In genomic region chr20:5192570-5193431, GRCh38 we compare ENCODE assay signal across 11 cellular contexts.
DNase-seq lines count a peak whose midpoint lies in the region; ATAC-seq, FAIRE-seq and TF ChIP-seq lines count a peak whose summit lies in the region.
"Had no signal": no experiment of that assay in that cellular context is flagged by ENCODE, and none has a peak within 500 bp of the region (broad histone marks: within the 10 kb centered on the region; RNA-seq: fewer than 3 reads in every experiment).

No MANE protein-coding gene starts in this region.

- no peak for DNase-seq in GM18507 (ENCODE audit: extremely low spot score, insufficient read length, low read depth)
- DNase-seq in WTC11 (ENCODE audit: low spot score): no peak
- DNase-seq in naive thymus-derived CD8-positive, alpha-beta T cell: no peak
- no peak for DNase-seq in C1 segment of cervical spinal cord (lab: John Stamatoyannopoulos, UW)
- DNase-seq in SKM-1 treated with dmso at 0.1 percent for 144 hours (lab: John Stamatoyannopoulos, UW; ENCODE audit: unreplicated experiment): no peak
- no peak for DNase-seq in GM23338 (ENCODE audit: low spot score)
- no peak for DNase-seq in NCI-H2227 (lab: John Stamatoyannopoulos, UW; ENCODE audit: unreplicated experiment)
- DNase-seq: stimulated activated naive CD8-positive, alpha-beta T cell treated with anti-CD3 and anti-CD28 coated beads, Interleukin-15, Interleukin-2, amounts not matched to agents 100 U/mL and 50 U/mL, for 24 hours had no signal

- CTCF ChIA-PET in WTC11 (lab: Charles Lee): interaction anchor here (0.7 to 3.1 kb wide), 28 partner anchors 10 to 452 kb away, joined by 3 to 265 read pairs (median 6); partner anchors contain the start of genes CDS2, PCNA and PROKR2

- H3K27ac ChIP-seq in GM23338 (ENCODE audit: low read depth): no peak overlapping the region

- no peaks in the 10 kb centered on the region for H3K27me3 ChIP-seq in GM23338 (ENCODE audit: insufficient read depth)
- H3K27me3 ChIP-seq: MG63, neural progenitor cell had no signal

- POLR2A ChIA-PET in WTC11 (lab: Charles Lee): interaction anchor here (1.0 to 2.2 kb wide), 3 partner anchors 65 to 73 kb away, joined by 5 to 23 read pairs (median 5); partner anchors contain the start of genes CDS2 and PCNA
- POLR2A ChIA-PET in naive thymus-derived CD8-positive, alpha-beta T cell (lab: Charles Lee): interaction anchor here (2.6 to 2.9 kb wide), 2 partner anchors 66 to 73 kb away, joined by 12 to 27 read pairs; partner anchors contain the start of genes CDS2 and PCNA

- FAIRE-seq in GM18507 (lab: Jason Lieb, UNC): peak; percentile 56

- no peaks in the 10 kb centered on the region for H3K9me3 Mint-ChIP-seq in WTC11
- no peaks in the 10 kb centered on the region for H3K9me3 Mint-ChIP-seq in naive thymus-derived CD8-positive, alpha-beta T cell
- H3K9me3 Mint-ChIP-seq in GM23338: no peaks in the 10 kb centered on the region
- H3K9me3 Mint-ChIP-seq: neural progenitor cell had no signal

- no peak overlapping the region for H3K4me3 Mint-ChIP-seq in WTC11
- no peak overlapping the region for H3K4me3 Mint-ChIP-seq in naive thymus-derived CD8-positive, alpha-beta T cell
- H3K4me3 Mint-ChIP-seq in GM23338: no peak overlapping the region
- H3K4me3 Mint-ChIP-seq: neural progenitor cell had no signal

- H3K79me2 ChIP-seq in GM23338 (replicated peaks; ENCODE audit: insufficient read depth): no peaks in the 10 kb centered on the region

- no peak overlapping the region for H3K4me2 ChIP-seq in GM23338

- no peaks in the 10 kb centered on the region; the same call in 1 of the 2 replicates for H3K36me3 ChIP-seq in GM23338 (ENCODE audit: insufficient read depth)
- H3K36me3 ChIP-seq: neural progenitor cell had no signal

- no peak overlapping the region for H2AFZ ChIP-seq in GM23338
- H2AFZ ChIP-seq: neural progenitor cell had no signal

- no peaks in the 10 kb centered on the region for H4K20me1 ChIP-seq in GM23338 (replicated peaks; ENCODE audit: insufficient read depth)

- H3K27ac Mint-ChIP-seq in WTC11: 0 out of 2 replicates have a peak overlapping the region, but pooled peaks have one; percentile 36
- peak overlapping the region; percentile 43 to 89 (median 72) for H3K27ac Mint-ChIP-seq in naive thymus-derived CD8-positive, alpha-beta T cell
- no peak overlapping the region for H3K27ac Mint-ChIP-seq in GM23338

- H3K9me2 ChIP-seq in GM23338 (ENCODE audit: insufficient read depth): no peaks in the 10 kb centered on the region

- H3K4me3 ChIP-seq in GM23338: no peak overlapping the region
- H3K4me3 ChIP-seq: MG63, neural progenitor cell had no signal

- H3K4me1 ChIP-seq in GM23338 (ENCODE audit: insufficient read depth): 0 out of 2 replicates have a peak, but pooled peaks cover 3% of the 10 kb centered on the region

- H3K27me3 Mint-ChIP-seq in WTC11 (ENCODE audit: low read depth) (no peaks in the 10 kb centered on the region), GM23338 (ENCODE audit: insufficient read depth, low read depth, poor library complexity) (peaks cover 5% of the 10 kb centered on the region)
- no peaks in the 10 kb centered on the region for H3K27me3 Mint-ChIP-seq in naive thymus-derived CD8-positive, alpha-beta T cell

- H3F3A ChIP-seq in GM23338 (replicated peaks; ENCODE audit: low read depth): no peaks in the 10 kb centered on the region

- H3K36me3 Mint-ChIP-seq in WTC11 (peaks cover 19% of the 10 kb centered on the region), GM23338 (ENCODE audit: low read depth) (peaks cover 13% of the 10 kb centered on the region)
- peaks cover 0 to 55% (median 0%) of the 10 kb centered on the region in 3 donors for H3K36me3 Mint-ChIP-seq in naive thymus-derived CD8-positive, alpha-beta T cell

- no peak for TF ChIP-seq CTCF in WTC11 (IDR thresholded peaks at IDR 0.05)
- TF ChIP-seq CTCF in GM23338 (conservative IDR thresholded peaks at IDR 0.05; ENCODE audit: low read depth in 2 of 2): no peak

- ATAC-seq in GM19468 (IDR thresholded peaks at IDR 0.05; ENCODE audit: extremely low read depth, unreplicated experiment) (peak; percentile 66), WTC11 (no peak), GM23338 (no peak)
- ATAC-seq in naive thymus-derived CD8-positive, alpha-beta T cell: no peak

- peaks cover 22% of the 10 kb centered on the region for H3K4me1 Mint-ChIP-seq in WTC11
- H3K4me1 Mint-ChIP-seq in naive thymus-derived CD8-positive, alpha-beta T cell: peaks cover 0 to 3% (median 2%) of the 10 kb centered on the region in 4 donors
- peaks cover 31% of the 10 kb centered on the region for H3K4me1 Mint-ChIP-seq in GM23338

TF ChIP-seq in WTC11, 78 proteins besides CTCF, POLR2A, EP300 and RAD21:
- no peak for TF ChIP-seq RORB (CRISPR knock-in tag; IDR thresholded peaks at IDR 0.05)
TF ChIP-seq in WTC11: peak in this region for 0.

TF ChIP-seq in GM23338, 12 proteins besides CTCF, POLR2A, EP300 and RAD21 (continues in another document):
- TF ChIP-seq STAT1 (IDR thresholded peaks at IDR 0.05; ENCODE audit: unreplicated experiment) (no peak), ZNF331 (CRISPR knock-in tag; IDR thresholded peaks at IDR 0.05; ENCODE audit: low read depth) (no peak), CREB1 (CRISPR knock-in tag; IDR thresholded peaks at IDR 0.05; ENCODE audit: low read depth) (no peak), EZH2 (IDR thresholded peaks at IDR 0.05; ENCODE audit: low read depth, unreplicated experiment) (no peak), NANOG (IDR thresholded peaks at IDR 0.05; ENCODE audit: borderline replicate concordance) (no peak), POLR2AphosphoS5 (IDR thresholded peaks at IDR 0.05; ENCODE audit: low read depth) (no peak), ZNF462 (CRISPR knock-in tag; IDR thresholded peaks at IDR 0.05) (no peak), ETS1 (IDR thresholded peaks at IDR 0.05) (no peak), ZNF114 (CRISPR knock-in tag; IDR thresholded peaks at IDR 0.05) (no peak), JUNB (IDR thresholded peaks at IDR 0.05; ENCODE audit: unreplicated experiment) (no peak)
